ENCODE assay signal across 1 cellular context in the genomic region with DNA sequence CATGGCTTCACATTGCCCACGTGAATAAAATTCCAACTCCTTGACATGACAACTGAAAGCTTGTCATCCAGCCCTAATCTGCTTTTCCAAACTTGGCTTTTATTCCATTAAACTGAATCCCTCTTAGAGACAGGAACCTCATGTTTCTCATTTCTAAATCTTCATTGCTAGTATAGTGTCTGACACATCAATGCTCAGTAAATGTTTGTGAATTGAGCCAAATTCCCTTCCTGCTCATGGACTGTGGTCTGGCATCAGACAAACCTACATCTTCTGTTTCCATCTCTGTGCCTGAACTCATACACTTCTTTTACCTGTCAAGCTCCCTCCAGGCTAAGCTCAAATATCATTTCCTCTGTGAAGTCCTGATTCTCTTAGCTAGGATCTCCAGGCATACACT.
TF ChIP-seq lines count a peak whose summit lies in the region.

No MANE protein-coding gene starts in this region.

TF ChIP-seq in endothelial cell of umbilical vein, 7 proteins besides CTCF, POLR2A, EP300 and RAD21:
- no peak for TF ChIP-seq JUN (IDR thresholded peaks at IDR 0.05; ENCODE audit: borderline replicate concordance, insufficient read depth, insufficient read length, low read depth)
- TF ChIP-seq FOS (IDR thresholded peaks at IDR 0.05; ENCODE audit: borderline replicate concordance, insufficient read depth, low read length): no peak
- TF ChIP-seq EZH2 (IDR thresholded peaks at IDR 0.05; ENCODE audit: borderline replicate concordance, low read depth, low read length, severe bottlenecking): no peak
- TF ChIP-seq MAX (IDR thresholded peaks at IDR 0.05; ENCODE audit: insufficient read depth, insufficient read length): no peak
- TF ChIP-seq MYC (IDR thresholded peaks at IDR 0.05; ENCODE audit: low read depth, low read length): no peak
- TF ChIP-seq GATA2 (IDR thresholded peaks at IDR 0.05; ENCODE audit: insufficient read depth, insufficient read length, low read depth, low read length): no peak
- no peak for TF ChIP-seq POLR2AphosphoS5 (IDR thresholded peaks at IDR 0.05; ENCODE audit: insufficient read depth, low read depth, low read length)
